In genomic region chr15:90031231-90031791, GRCh38 we compare ENCODE assay signal across 9 cellular contexts. TPM values are rescaled to one million over a fixed set of nuclear protein-coding genes. Genes with fewer than 3 reads are reported as not detected.
DNase-seq lines count a peak whose midpoint lies in the region; ATAC-seq, FAIRE-seq and TF ChIP-seq lines count a peak whose summit lies in the region.
"Had no signal": no experiment of that assay in that cellular context is flagged by ENCODE, and none has a peak within 500 bp of the region (broad histone marks: within the 10 kb centered on the region; RNA-seq: fewer than 3 reads in every experiment).

No MANE protein-coding gene starts in this region.

- peaks cover 6% of the 10 kb centered on the region for H3K9me3 Mint-ChIP-seq in activated naive CD8-positive, alpha-beta T cell treated with anti-CD3 and anti-CD28 coated beads for 36 hours

- H3K9me3 ChIP-seq in muscle layer of duodenum (ENCODE audit: control insufficient read depth in 1 of 2, low read length in 2 of 2) (no peaks in the 10 kb centered on the region), WERI-Rb-1 (ENCODE audit: severe bottlenecking) (peaks cover 5% of the 10 kb centered on the region), SK-N-SH (no peaks in the 10 kb centered on the region)
- H3K9me3 ChIP-seq: psoas muscle had no signal

- H3K27ac ChIP-seq in HL-60 (replicated peaks) = peak overlapping the region; percentile 86
- peak overlapping the region; percentile 31 for H3K27ac ChIP-seq in muscle layer of duodenum (ENCODE audit: low read length)
- H3K27ac ChIP-seq in WERI-Rb-1 = no peak overlapping the region
- H3K27ac ChIP-seq in SK-N-SH (ENCODE audit: low read depth in 2 of 2, low read length in 1 of 2) = no peak overlapping the region

- no peak for TF ChIP-seq RAD21 in SK-N-SH (IDR thresholded peaks at IDR 0.05; ENCODE audit: low read length)

- no peak for TF ChIP-seq EP300 in SK-N-SH (IDR thresholded peaks at IDR 0.05; ENCODE audit: borderline replicate concordance in 1 of 2, low read depth in 1 of 2, low read length in 1 of 2)

- H3K27me3 ChIP-seq in HL-60 (ENCODE audit: insufficient read depth, poor library complexity, severe bottlenecking) (no peaks in the 10 kb centered on the region), muscle layer of duodenum (ENCODE audit: low read depth, low read length) (no peaks in the 10 kb centered on the region), WERI-Rb-1 (ENCODE audit: insufficient read depth, low read depth, severe bottlenecking) (no peaks in the 10 kb centered on the region), SK-N-SH (ENCODE audit: insufficient read depth) (no peaks in the 10 kb centered on the region)

- H3K4me3 Mint-ChIP-seq in activated naive CD8-positive, alpha-beta T cell treated with anti-CD3 and anti-CD28 coated beads for 36 hours = peak overlapping the region; percentile 37

- H3K4me1 ChIP-seq in muscle layer of duodenum (ENCODE audit: control insufficient read depth in 1 of 2, insufficient read depth in 2 of 2, low read length in 2 of 2) (peaks cover 15 to 18% of the 10 kb centered on the region in 2 donors), SK-N-SH (ENCODE audit: control insufficient read depth in 1 of 2, insufficient read depth in 2 of 2, low read depth in 1 of 2, low read length in 1 of 2) (peaks cover 11 to 12% of the 10 kb centered on the region in 2 experiments; a peak in 3 of 4 replicates)

- H3K27me3 Mint-ChIP-seq in activated naive CD8-positive, alpha-beta T cell treated with anti-CD3 and anti-CD28 coated beads for 36 hours = no peaks in the 10 kb centered on the region

- 81% methylated on average over 8 of the region's 8 CpGs for WGBS in SK-N-SH (ENCODE audit: low lambda C conversion rate)

- FAIRE-seq in GM12891 (lab: Jason Lieb, UNC) = peak; percentile 80

- H3K79me2 ChIP-seq in SK-N-SH (ENCODE audit: insufficient read depth) = no peaks in the 10 kb centered on the region; the same call in 1 of the 2 replicates

- no peaks in the 10 kb centered on the region for H3F3A ChIP-seq in SK-N-SH (replicated peaks; ENCODE audit: insufficient read depth)

- H3K27ac Mint-ChIP-seq in activated naive CD8-positive, alpha-beta T cell treated with anti-CD3 and anti-CD28 coated beads for 36 hours = peak overlapping the region; percentile 70

- no peak for TF ChIP-seq CTCF in HL-60 (IDR thresholded peaks at IDR 0.05; ENCODE audit: insufficient read depth, low read length)
- no peak for TF ChIP-seq CTCF in WERI-Rb-1 (IDR thresholded peaks at IDR 0.05; ENCODE audit: low read depth, low read length)
- TF ChIP-seq CTCF in SK-N-SH (IDR thresholded peaks at IDR 0.05) = no peak

- TF ChIP-seq POLR2A in GM12891 (IDR thresholded peaks at IDR 0.05; ENCODE audit: low read depth, low read length) = peak; percentile 69

- peak; percentile 95 for ATAC-seq in GM21390 (IDR thresholded peaks at IDR 0.05; ENCODE audit: unreplicated experiment)

- peaks cover 44% of the 10 kb centered on the region for H3K4me1 Mint-ChIP-seq in activated naive CD8-positive, alpha-beta T cell treated with anti-CD3 and anti-CD28 coated beads for 36 hours

- POLR2A ChIA-PET in SK-N-SH (lab: Yijun Ruan, JAX) = no interaction called here

- no peak overlapping the region for H3K4me3 ChIP-seq in HL-60 (replicated peaks; ENCODE audit: insufficient read depth, low read length)
- no peak overlapping the region for H3K4me3 ChIP-seq in muscle layer of duodenum (ENCODE audit: low read depth in 1 of 2, low read length in 2 of 2)
- no peak overlapping the region for H3K4me3 ChIP-seq in WERI-Rb-1 (ENCODE audit: low read depth, low read length)
- no peak overlapping the region for H3K4me3 ChIP-seq in SK-N-SH (ENCODE audit: low read depth in 2 of 2, low read length in 1 of 2)
- H3K4me3 ChIP-seq: psoas muscle had no signal

- H4K20me1 ChIP-seq in SK-N-SH (ENCODE audit: insufficient read depth) = no peaks in the 10 kb centered on the region

- H2AFZ ChIP-seq in SK-N-SH (ENCODE audit: low read depth) = no peak overlapping the region

- no peak overlapping the region for H3K9ac ChIP-seq in SK-N-SH

- H3K9me2 ChIP-seq in SK-N-SH = no peaks in the 10 kb centered on the region

- DNase-seq in GM12891 (ENCODE audit: insufficient read length, low spot score) (peak; percentile 54), HL-60 (ENCODE audit: low read depth in 1 of 2, low spot score in 1 of 2) (peak in 1 of 2 experiments; percentile 82), WERI-Rb-1 (no peak), NCI-H2227 (lab: John Stamatoyannopoulos, UW; ENCODE audit: unreplicated experiment) (no peak), SK-N-SH (no peak)
- DNase-seq in activated naive CD8-positive, alpha-beta T cell treated with anti-CD3 and anti-CD28 coated beads for 36 hours = no peak

- CTCF ChIA-PET in SK-N-SH (lab: Yijun Ruan, JAX) = interaction anchor here (0.8 to 1.8 kb wide), 2 partner anchors 18 to 39 kb away, joined by 3 to 6 read pairs; no protein-coding TSS in a partner anchor

- no peak overlapping the region for H3K4me2 ChIP-seq in SK-N-SH

- H3K36me3 ChIP-seq in muscle layer of duodenum (ENCODE audit: control insufficient read depth in 1 of 2, insufficient read depth in 2 of 2, low read length in 2 of 2) (no peaks in the 10 kb centered on the region), WERI-Rb-1 (no peaks in the 10 kb centered on the region), SK-N-SH (replicated peaks in 1 of 2; ENCODE audit: control insufficient read depth in 1 of 2, insufficient read depth in 2 of 2, low read length in 1 of 2) (peaks cover 0 to 5% of the 10 kb centered on the region in 2 experiments)

- H3K36me3 Mint-ChIP-seq in activated naive CD8-positive, alpha-beta T cell treated with anti-CD3 and anti-CD28 coated beads for 36 hours = peaks cover 14% of the 10 kb centered on the region

TF ChIP-seq in GM12891, 5 proteins besides CTCF, POLR2A, EP300 and RAD21:
- TF ChIP-seq PAX5 (IDR thresholded peaks at IDR 0.05; ENCODE audit: insufficient read depth, low read length, severe bottlenecking) (no peak), TAF1 (IDR thresholded peaks at IDR 0.05; ENCODE audit: low read depth, low read length) (peak; percentile 20; the same call in 1 of the 2 replicates)

TF ChIP-seq in SK-N-SH, 30 proteins besides CTCF, POLR2A, EP300 and RAD21:
- no peak for TF ChIP-seq TAF1 (IDR thresholded peaks at IDR 0.05; ENCODE audit: borderline replicate concordance, low read depth, low read length)
- TF ChIP-seq TEAD4 (IDR thresholded peaks at IDR 0.05; ENCODE audit: borderline replicate concordance, insufficient read depth) = no peak
- TF ChIP-seq SMC3 (IDR thresholded peaks at IDR 0.05; ENCODE audit: low read depth, low read length) = no peak
- no peak for TF ChIP-seq CHD2 (IDR thresholded peaks at IDR 0.05; ENCODE audit: low read length, partially characterized antibody)
- TF ChIP-seq FOSL2 (IDR thresholded peaks at IDR 0.05; ENCODE audit: borderline replicate concordance, low read depth) = no peak
- no peak for TF ChIP-seq POLR2AphosphoS5 (IDR thresholded peaks at IDR 0.05; ENCODE audit: low read depth, low read length)
- no peak for TF ChIP-seq IRF3 (IDR thresholded peaks at IDR 0.05; ENCODE audit: low read depth, low read length)
- TF ChIP-seq MEF2A (IDR thresholded peaks at IDR 0.05; ENCODE audit: borderline replicate concordance, low read depth) = no peak
- TF ChIP-seq EZH2phosphoT487 (IDR thresholded peaks at IDR 0.05; ENCODE audit: borderline replicate concordance, low read depth) = no peak
- no peak for TF ChIP-seq REST (IDR thresholded peaks at IDR 0.05; ENCODE audit: low read depth, low read length)
- TF ChIP-seq MXI1 (IDR thresholded peaks at IDR 0.05; ENCODE audit: low read depth, low read length) = no peak
- no peak for TF ChIP-seq RFX5 (IDR thresholded peaks at IDR 0.05; ENCODE audit: low read length)
- no peak for TF ChIP-seq RXRA (IDR thresholded peaks at IDR 0.05; ENCODE audit: borderline replicate concordance, low read depth)
- no peak for TF ChIP-seq GATA2 (CRISPR knock-in tag; IDR thresholded peaks at IDR 0.05)
- no peak for TF ChIP-seq NFIC (IDR thresholded peaks at IDR 0.05; ENCODE audit: borderline replicate concordance)
TF ChIP-seq in SK-N-SH: peak in this region for 0.

RNA-seq across cellular contexts. Expression of gene ZNF710, which starts 30.2 kb away (rescaled TPM):
- 5.9 TPM for polyA plus RNA-seq in GM12891 (2012; ENCODE audit: low read depth, missing spikeins)
- 10 to 100 TPM; 17.8 to 17.9 TPM for total RNA-seq in activated naive CD8-positive, alpha-beta T cell treated with anti-CD3 and anti-CD28 coated beads for 36 hours
- 2.4 and 2.7 TPM in 2 replicates for polyA plus RNA-seq in SK-N-SH (2012; rRNA removed)
- polyA plus RNA-seq in SK-N-SH (2012; cell fraction: cytosol; rRNA removed) = 2.0 and 2.1 TPM in 2 replicates
- polyA plus RNA-seq in SK-N-SH (2012; cell fraction: nucleus; rRNA removed) = 8.4 and 9.2 TPM in 2 replicates

Comparison
In these comparisons a context has a peak if more than half of its experiments do, and no peak if none do; other contexts are left out.
1. H3K27ac ChIP-seq: peak in HL-60 (single experiment) and muscle layer of duodenum (single experiment); none in WERI-Rb-1 (single experiment) and SK-N-SH (0 of 2).